11 cellular contexts compared by ENCODE assay signal in the genomic region with DNA sequence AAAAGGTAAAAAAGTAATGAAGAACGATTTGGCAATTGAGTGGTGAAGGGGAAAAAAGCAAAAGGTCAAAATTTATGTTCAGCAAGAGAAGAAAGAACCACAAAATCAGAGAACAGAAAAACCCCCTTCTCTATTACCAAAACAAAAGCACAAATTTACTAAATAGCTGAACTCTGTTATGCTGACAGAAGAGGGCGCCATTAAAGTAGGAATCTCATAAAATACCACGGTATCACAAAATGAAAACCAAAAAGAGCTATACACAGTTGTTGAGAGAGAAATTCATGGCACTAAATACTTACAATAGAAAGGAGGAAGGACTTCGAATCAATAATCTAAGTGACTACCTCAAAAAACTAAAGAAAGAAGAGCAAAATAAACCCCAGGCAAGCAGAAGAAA.
A peak's percentile ranks its signal among the peaks of the same experiment; 100 is the strongest.
DNase-seq lines count a peak whose midpoint lies in the region; ATAC-seq, FAIRE-seq and TF ChIP-seq lines count a peak whose summit lies in the region.
"Had no signal": no experiment of that assay in that cellular context is flagged by ENCODE, and none has a peak within 500 bp of the region (broad histone marks: within the 10 kb centered on the region; RNA-seq: fewer than 3 reads in every experiment).

No MANE protein-coding gene starts in this region.

- CTCF ChIA-PET in SK-N-SH (lab: Yijun Ruan, JAX): interaction anchor here (1.3 to 1.8 kb wide), 2 partner anchors 12 to 107 kb away, joined by 3 to 6 read pairs; no protein-coding TSS in a partner anchor
- CTCF ChIA-PET in WTC11 (lab: Charles Lee): interaction anchor here (0.7 to 2.4 kb wide), 17 partner anchors 10 to 627 kb away, joined by 3 to 21 read pairs (median 4); partner anchors contain the start of gene SOX3
- CTCF ChIA-PET in CD4-positive, alpha-beta memory T cell (lab: Charles Lee; ENCODE audit: partially characterized antibody): no interaction called here

- H3K36me3 ChIP-seq in SK-N-SH (replicated peaks in 1 of 2; ENCODE audit: control insufficient read depth in 1 of 2, insufficient read depth in 2 of 2, low read length in 1 of 2) (no peaks in the 10 kb centered on the region), small intestine (ENCODE audit: control insufficient read depth in 2 of 2, insufficient read depth in 2 of 2, low read length in 2 of 2) (no peaks in the 10 kb centered on the region)
- no peaks in the 10 kb centered on the region for H3K36me3 ChIP-seq in CD4-positive, alpha-beta memory T cell (ENCODE audit: insufficient read depth, low read length)

- no peak for ATAC-seq in SK-N-SH treated with all-trans-retinoic acid at 6 μM for 48 hours
- ATAC-seq in WTC11: no peak
- ATAC-seq: natural killer cell had no signal

- peaks cover 5% of the 10 kb centered on the region for H3K4me1 Mint-ChIP-seq in WTC11
- no peaks in the 10 kb centered on the region for H3K4me1 Mint-ChIP-seq in CD4-positive, alpha-beta memory T cell
- H3K4me1 Mint-ChIP-seq: natural killer cell had no signal

- no peak overlapping the region for H3K9ac ChIP-seq in SK-N-SH

- H2AFZ ChIP-seq in SK-N-SH (ENCODE audit: low read depth): no peak overlapping the region

- no peak overlapping the region for H3K4me2 ChIP-seq in SK-N-SH

- no peak overlapping the region for H3K4me3 Mint-ChIP-seq in WTC11
- H3K4me3 Mint-ChIP-seq in CD4-positive, alpha-beta memory T cell: no peak overlapping the region
- H3K4me3 Mint-ChIP-seq: natural killer cell had no signal

- TF ChIP-seq RAD21 in SK-N-SH (IDR thresholded peaks at IDR 0.05; ENCODE audit: low read length): 0 out of 2 replicates have a peak, but pooled peaks have one; percentile 17

- H3K9me2 ChIP-seq in SK-N-SH: no peaks in the 10 kb centered on the region

- TF ChIP-seq EP300 in SK-N-SH (IDR thresholded peaks at IDR 0.05; ENCODE audit: borderline replicate concordance in 1 of 2, low read depth in 1 of 2, low read length in 1 of 2): no peak

- no peak for FAIRE-seq in small intestine (lab: Jason Lieb, UNC)

- H3F3A ChIP-seq in SK-N-SH (replicated peaks; ENCODE audit: insufficient read depth): no peaks in the 10 kb centered on the region

- POLR2A ChIA-PET in SK-N-SH (lab: Yijun Ruan, JAX): no interaction called here
- POLR2A ChIA-PET in WTC11 (lab: Charles Lee): no interaction called here
- POLR2A ChIA-PET in CD4-positive, alpha-beta memory T cell (lab: Charles Lee; ENCODE audit: partially characterized antibody): no interaction called here

- H3K36me3 Mint-ChIP-seq in WTC11: no peaks in the 10 kb centered on the region; the same call in 1 of the 2 replicates
- H3K36me3 Mint-ChIP-seq in CD4-positive, alpha-beta memory T cell: peaks cover 0 to 4% of the 10 kb centered on the region in 2 donors
- H3K36me3 Mint-ChIP-seq: natural killer cell had no signal

- no peaks in the 10 kb centered on the region for H3K79me2 ChIP-seq in SK-N-SH (ENCODE audit: insufficient read depth)

- DNase-seq in SK-N-SH: peak; percentile 2
- DNase-seq in NCI-H69 (lab: John Stamatoyannopoulos, UW): peak; percentile 1
- peak; percentile 1 for DNase-seq in choroid plexus epithelial cell (ENCODE audit: low read depth)
- peak; percentile 6 for DNase-seq in small intestine
- no peak for DNase-seq in WTC11 (ENCODE audit: low spot score)
- DNase-seq in CD4-positive, alpha-beta memory T cell: no peak
- DNase-seq in pons (ENCODE audit: low spot score): no peak
- DNase-seq: natural killer cell, NCI-H2227 treated with DMSO at 0.1 percent for 48 hours had no signal

- H3K9me3 Mint-ChIP-seq in WTC11: no peaks in the 10 kb centered on the region
- H3K9me3 Mint-ChIP-seq in CD4-positive, alpha-beta memory T cell: peaks cover 0 to 14% (median 7%) of the 10 kb centered on the region in 8 donors

- H3K27ac ChIP-seq in SK-N-SH (ENCODE audit: low read depth in 2 of 2, low read length in 1 of 2) (no peak overlapping the region), small intestine (ENCODE audit: low read depth in 1 of 2, low read length in 1 of 2) (no peak overlapping the region)
- H3K27ac ChIP-seq in CD4-positive, alpha-beta memory T cell (ENCODE audit: low read depth, low read length): no peak overlapping the region
- H3K27ac ChIP-seq: coronary artery had no signal

- H3K4me1 ChIP-seq in SK-N-SH (ENCODE audit: control insufficient read depth in 1 of 2, insufficient read depth in 2 of 2, low read depth in 1 of 2, low read length in 1 of 2) (no peaks in the 10 kb centered on the region), small intestine (ENCODE audit: control insufficient read depth in 2 of 2, insufficient read depth in 1 of 2, low read depth in 1 of 2, low read length in 1 of 2) (no peaks in the 10 kb centered on the region)
- no peaks in the 10 kb centered on the region for H3K4me1 ChIP-seq in CD4-positive, alpha-beta memory T cell (ENCODE audit: insufficient read depth, low read length)

- intact Hi-C loops in CD4-positive, alpha-beta memory T cell (cut with micrococcal nuclease): no loop called here

- no peak overlapping the region; a peak in 1 of 4 replicates for H3K4me3 ChIP-seq in SK-N-SH (ENCODE audit: low read depth in 2 of 2, low read length in 1 of 2)
- H3K4me3 ChIP-seq in choroid plexus epithelial cell (ENCODE audit: low read depth, low read length): no peak overlapping the region
- no peak overlapping the region for H3K4me3 ChIP-seq in small intestine (ENCODE audit: low read depth in 1 of 2, low read length in 2 of 2)
- H3K4me3 ChIP-seq in CD4-positive, alpha-beta memory T cell (ENCODE audit: low read length in 2 of 2): no peak overlapping the region
- H3K4me3 ChIP-seq: coronary artery had no signal

- H3K27ac Mint-ChIP-seq in WTC11: no peak overlapping the region
- no peak overlapping the region for H3K27ac Mint-ChIP-seq in CD4-positive, alpha-beta memory T cell
- H3K27ac Mint-ChIP-seq: natural killer cell had no signal

- no peaks in the 10 kb centered on the region for H3K9me3 ChIP-seq in SK-N-SH
- H3K9me3 ChIP-seq in small intestine (ENCODE audit: control insufficient read depth, low read depth): no peaks in the 10 kb centered on the region
- no peaks in the 10 kb centered on the region for H3K9me3 ChIP-seq in CD4-positive, alpha-beta memory T cell (ENCODE audit: control insufficient read depth in 1 of 2, low read length in 2 of 2)

- under 1% methylated on average over 4 of the region's 4 CpGs for WGBS in SK-N-SH (ENCODE audit: low lambda C conversion rate)
- WGBS in small intestine, 3 donors: 11 to 16% (median 14%) methylated on average over 4 of the region's 4 CpGs

- H3K27me3 ChIP-seq in SK-N-SH (ENCODE audit: insufficient read depth) (no peaks in the 10 kb centered on the region), small intestine (ENCODE audit: control insufficient read depth in 2 of 2, insufficient read depth in 2 of 2, low read length in 2 of 2) (no peaks in the 10 kb centered on the region)
- no peaks in the 10 kb centered on the region for H3K27me3 ChIP-seq in CD4-positive, alpha-beta memory T cell (ENCODE audit: insufficient read depth, low read length)

- H4K20me1 ChIP-seq in SK-N-SH (ENCODE audit: insufficient read depth): no peaks in the 10 kb centered on the region

- H3K27me3 Mint-ChIP-seq in WTC11 (ENCODE audit: low read depth): no peaks in the 10 kb centered on the region; the same call in 1 of the 2 replicates
- H3K27me3 Mint-ChIP-seq in CD4-positive, alpha-beta memory T cell: peaks cover 3 to 4% of the 10 kb centered on the region in 2 donors

- TF ChIP-seq CTCF in SK-N-SH (IDR thresholded peaks at IDR 0.05): peak; percentile 57
- no peak for TF ChIP-seq CTCF in choroid plexus epithelial cell (conservative IDR thresholded peaks at IDR 0.05; ENCODE audit: low read depth, low read length)
- no peak for TF ChIP-seq CTCF in WTC11 (IDR thresholded peaks at IDR 0.05)

TF ChIP-seq in SK-N-SH, 30 proteins besides CTCF, POLR2A, EP300 and RAD21 (continues in another document):
- TF ChIP-seq MAX (IDR thresholded peaks at IDR 0.05; ENCODE audit: low read depth): no peak
- TF ChIP-seq POLR2AphosphoS5 (IDR thresholded peaks at IDR 0.05; ENCODE audit: low read depth, low read length): no peak
- no peak for TF ChIP-seq USF1 (IDR thresholded peaks at IDR 0.05; ENCODE audit: borderline replicate concordance, low read depth)

TF ChIP-seq in SK-N-SH treated with all-trans-retinoic acid at 6 μM for 48 hours, 23 proteins besides CTCF, POLR2A, EP300 and RAD21 (continues in another document):
- TF ChIP-seq ZNF8 (CRISPR knock-in tag; IDR thresholded peaks at IDR 0.05) (no peak), CSDC2 (CRISPR knock-in tag; IDR thresholded peaks at IDR 0.05) (no peak), BACH2 (CRISPR knock-in tag; IDR thresholded peaks at IDR 0.05; ENCODE audit: borderline replicate concordance) (no peak)
- TF ChIP-seq, protein P1, sequence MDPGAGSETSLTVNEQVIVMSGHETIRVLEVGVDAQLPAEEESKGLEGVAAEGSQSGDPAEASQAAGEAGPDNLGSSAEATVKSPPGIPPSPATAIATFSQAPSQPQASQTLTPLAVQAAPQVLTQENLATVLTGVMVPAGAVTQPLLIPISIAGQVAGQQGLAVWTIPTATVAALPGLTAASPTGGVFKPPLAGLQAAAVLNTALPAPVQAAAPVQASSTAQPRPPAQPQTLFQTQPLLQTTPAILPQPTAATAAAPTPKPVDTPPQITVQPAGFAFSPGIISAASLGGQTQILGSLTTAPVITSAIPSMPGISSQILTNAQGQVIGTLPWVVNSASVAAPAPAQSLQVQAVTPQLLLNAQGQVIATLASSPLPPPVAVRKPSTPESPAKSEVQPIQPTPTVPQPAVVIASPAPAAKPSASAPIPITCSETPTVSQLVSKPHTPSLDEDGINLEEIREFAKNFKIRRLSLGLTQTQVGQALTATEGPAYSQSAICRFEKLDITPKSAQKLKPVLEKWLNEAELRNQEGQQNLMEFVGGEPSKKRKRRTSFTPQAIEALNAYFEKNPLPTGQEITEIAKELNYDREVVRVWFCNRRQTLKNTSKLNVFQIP (CRISPR knock-in tag; IDR thresholded peaks at IDR 0.05; ENCODE audit: borderline replicate concordance, low read depth): no peak

TF ChIP-seq in WTC11, 78 proteins besides CTCF, POLR2A, EP300 and RAD21 (continues in another document):
- TF ChIP-seq USF1 (CRISPR knock-in tag; IDR thresholded peaks at IDR 0.05) (no peak), NFYB (CRISPR knock-in tag; conservative IDR thresholded peaks at IDR 0.05; ENCODE audit: low read depth) (no peak), MYBL2 (CRISPR knock-in tag; IDR thresholded peaks at IDR 0.05) (no peak), ZNF416 (CRISPR knock-in tag; IDR thresholded peaks at IDR 0.05) (no peak), RELA (CRISPR knock-in tag; IDR thresholded peaks at IDR 0.05; ENCODE audit: borderline replicate concordance) (no peak)

Comparison
In these comparisons a context has a peak if more than half of its experiments do, and no peak if none do; other contexts are left out.
1. DNase-seq: peak in SK-N-SH (single experiment), NCI-H69 (single experiment), choroid plexus epithelial cell (single experiment) and small intestine (single experiment); none in WTC11 (single experiment), CD4-positive, alpha-beta memory T cell (0 of 5) and pons (single experiment).
2. Of the 6 proteins assayed by ChIP-seq in both WTC11 and SK-N-SH: peak only in WTC11: none; only in SK-N-SH: CTCF; in both: none; in neither: 5.